8 cellular contexts compared by ENCODE assay signal in the genomic region with DNA sequence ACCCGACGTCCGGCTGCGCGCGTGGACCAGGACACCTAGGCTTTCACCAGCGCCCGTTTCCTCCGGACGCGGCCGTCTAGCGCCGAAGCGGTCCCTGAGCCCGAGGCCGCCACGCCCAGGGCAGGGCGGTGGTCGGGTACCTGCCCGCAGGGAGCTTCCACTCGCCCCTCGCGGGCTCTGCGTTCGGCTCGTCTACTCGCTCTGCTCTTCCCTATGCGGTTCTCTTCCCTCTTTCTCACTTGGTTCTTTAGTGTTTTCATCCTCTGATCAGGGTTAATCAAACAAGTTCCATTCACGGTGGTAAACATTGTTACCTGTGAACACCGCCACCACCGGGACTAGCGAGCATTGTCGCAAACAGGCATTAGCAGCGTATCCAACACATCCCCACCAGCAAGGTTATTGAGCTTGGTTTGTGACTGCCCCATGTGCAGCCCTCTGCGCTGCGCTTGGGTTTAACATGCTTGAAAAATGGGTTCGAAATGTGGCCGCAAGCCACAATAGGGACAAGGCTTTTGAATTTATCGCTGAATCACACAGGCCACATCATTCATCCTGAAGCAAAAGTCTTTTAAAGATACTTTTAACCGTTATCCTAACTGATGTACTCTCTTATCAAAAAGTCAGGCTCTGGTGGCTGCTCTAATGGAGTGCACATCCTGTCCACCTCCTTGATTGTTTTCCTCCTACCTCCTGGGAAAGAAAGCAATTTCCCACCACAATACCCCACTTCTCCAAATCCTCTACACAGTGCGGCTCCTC. TPM values are rescaled to one million over a fixed set of nuclear protein-coding genes. Genes with fewer than 3 reads are reported as not detected.
DNase-seq lines count a peak whose midpoint lies in the region; ATAC-seq and TF ChIP-seq lines count a peak whose summit lies in the region.

No MANE protein-coding gene starts in this region.

- H3K4me3 ChIP-seq in HL-60 (replicated peaks; ENCODE audit: insufficient read depth, low read length): peak overlapping the region; percentile 83
- peak overlapping the region; percentile 80 for H3K4me3 ChIP-seq in epithelial cell of esophagus (ENCODE audit: low read length)

- H3K36me3 Mint-ChIP-seq in activated CD8-positive, alpha-beta memory T cell treated with anti-CD3 and anti-CD28 coated beads, Interleukin-2, amount 10 ng/mL, durations not matched to agents 7 days and 5 days: peaks cover 20% of the 10 kb centered on the region
- H3K36me3 Mint-ChIP-seq in nephron progenitor cell (ENCODE audit: low read depth): no peaks in the 10 kb centered on the region

- peak overlapping the region; percentile 75 for H3K4me3 Mint-ChIP-seq in activated CD8-positive, alpha-beta memory T cell treated with anti-CD3 and anti-CD28 coated beads, Interleukin-2, amount 10 ng/mL, durations not matched to agents 7 days and 5 days
- peak overlapping the region; percentile 86 for H3K4me3 Mint-ChIP-seq in nephron progenitor cell

- H3K27me3 Mint-ChIP-seq in activated CD8-positive, alpha-beta memory T cell treated with anti-CD3 and anti-CD28 coated beads, Interleukin-2, amount 10 ng/mL, durations not matched to agents 7 days and 5 days: no peaks in the 10 kb centered on the region
- peaks cover 38% of the 10 kb centered on the region for H3K27me3 Mint-ChIP-seq in nephron progenitor cell (ENCODE audit: low read depth, poor library complexity)

- H3K27me3 ChIP-seq in HL-60 (ENCODE audit: insufficient read depth, poor library complexity, severe bottlenecking): no peaks in the 10 kb centered on the region

- TF ChIP-seq CTCF in HL-60 (IDR thresholded peaks at IDR 0.05; ENCODE audit: insufficient read depth, low read length): no peak
- no peak for TF ChIP-seq CTCF in epithelial cell of esophagus (IDR thresholded peaks at IDR 0.05; ENCODE audit: insufficient read depth, low read depth, low read length, missing control alignments)
- no peak for TF ChIP-seq CTCF in nephron progenitor cell (IDR thresholded peaks at IDR 0.05)

- CTCF ChIA-PET in activated CD8-positive, alpha-beta memory T cell treated with anti-CD3 and anti-CD28 coated beads, Interleukin-2, amount 10 ng/mL, durations not matched to agents 7 days and 5 days (lab: Charles Lee): interaction anchor here (0.7 to 2.0 kb wide), 3 partner anchors 9 to 42 kb away, joined by 3 to 7 read pairs (median 3); no protein-coding TSS in a partner anchor

- H3K27ac ChIP-seq in HL-60 (replicated peaks): peak overlapping the region; percentile 93

- H3K4me1 Mint-ChIP-seq in activated CD8-positive, alpha-beta memory T cell treated with anti-CD3 and anti-CD28 coated beads, Interleukin-2, amount 10 ng/mL, durations not matched to agents 7 days and 5 days: peaks cover 35% of the 10 kb centered on the region
- peaks cover 17% of the 10 kb centered on the region for H3K4me1 Mint-ChIP-seq in nephron progenitor cell

- no peaks in the 10 kb centered on the region for H3K9me3 Mint-ChIP-seq in activated CD8-positive, alpha-beta memory T cell treated with anti-CD3 and anti-CD28 coated beads, Interleukin-2, amount 10 ng/mL, durations not matched to agents 7 days and 5 days (ENCODE audit: low read depth)
- peaks cover 10% of the 10 kb centered on the region for H3K9me3 Mint-ChIP-seq in nephron progenitor cell

- ATAC-seq in activated CD8-positive, alpha-beta memory T cell treated with anti-CD3 and anti-CD28 coated beads, Interleukin-2, amount 10 ng/mL, durations not matched to agents 7 days and 5 days: no peak
- ATAC-seq in HG03432 (IDR thresholded peaks at IDR 0.05; ENCODE audit: unreplicated experiment): no peak

- H3K27ac Mint-ChIP-seq in activated CD8-positive, alpha-beta memory T cell treated with anti-CD3 and anti-CD28 coated beads, Interleukin-2, amount 10 ng/mL, durations not matched to agents 7 days and 5 days: peak overlapping the region; percentile 76
- H3K27ac Mint-ChIP-seq in nephron progenitor cell: no peak overlapping the region

- DNase-seq in DMS53 treated with DMSO at 0.1 percent for 48 hours (lab: John Stamatoyannopoulos, UW; ENCODE audit: unreplicated experiment) (peak; percentile 1), HL-60 (ENCODE audit: low read depth in 1 of 2, low spot score in 1 of 2) (no peak), epithelial cell of esophagus (ENCODE audit: low read depth) (peak; percentile 14), nephron progenitor cell (no peak), NCI-H1105 treated with DMSO at 0.1 percent for 48 hours (lab: John Stamatoyannopoulos, UW) (no peak), NCI-H187 (lab: John Stamatoyannopoulos, UW) (no peak)
- no peak for DNase-seq in activated CD8-positive, alpha-beta memory T cell treated with anti-CD3 and anti-CD28 coated beads, Interleukin-2, amount 10 ng/mL, durations not matched to agents 7 days and 5 days

RNA-seq across cellular contexts. Expression of a gene that starts 0.8 kb away (rescaled TPM):
- 100 to 1,000 TPM; 111 to 133 TPM for total RNA-seq in activated CD8-positive, alpha-beta memory T cell treated with anti-CD3 and anti-CD28 coated beads, Interleukin-2, amount 10 ng/mL, durations not matched to agents 7 days and 5 days

Comparison
In these comparisons a context has a peak if more than half of its experiments do, and no peak if none do; other contexts are left out.
1. DNase-seq: peak in DMS53 treated with DMSO at 0.1 percent for 48 hours (single experiment) and epithelial cell of esophagus (single experiment); none in HL-60 (0 of 2), activated CD8-positive, alpha-beta memory T cell treated with anti-CD3 and anti-CD28 coated beads, Interleukin-2, amount 10 ng/mL, durations not matched to agents 7 days and 5 days (single experiment), nephron progenitor cell (single experiment), NCI-H1105 treated with DMSO at 0.1 percent for 48 hours (single experiment) and NCI-H187 (0 of 2).